In genomic region chrX:148933881-148934280, GRCh38 we compare ENCODE assay signal across 17 cellular contexts.
A peak's percentile ranks its signal among the peaks of the same experiment; 100 is the strongest.
DNase-seq lines count a peak whose midpoint lies in the region; ATAC-seq, FAIRE-seq and TF ChIP-seq lines count a peak whose summit lies in the region.
"Had no signal": no experiment of that assay in that cellular context is flagged by ENCODE, and none has a peak within 500 bp of the region (broad histone marks: within the 10 kb centered on the region; RNA-seq: fewer than 3 reads in every experiment).

No MANE protein-coding gene starts in this region.

- H3K27me3 Mint-ChIP-seq in astrocyte (ENCODE audit: low read depth, unreplicated experiment) = no peaks in the 10 kb centered on the region
- H3K27me3 Mint-ChIP-seq: B cell had no signal

- no peak overlapping the region for H3K4me3 ChIP-seq in astrocyte (ENCODE audit: insufficient read depth, low read depth, low read length)
- H3K4me3 ChIP-seq in bronchial epithelial cell (ENCODE audit: low read depth, low read length) = no peak overlapping the region
- no peak overlapping the region for H3K4me3 ChIP-seq in smooth muscle cell
- no peak overlapping the region for H3K4me3 ChIP-seq in mucosa of descending colon
- H3K4me3 ChIP-seq: BLaER1 treated with 17β-estradiol and CSF1 and Interleukin-3, amounts not matched to agents 10 nM and 100 nM; GM12878; HAP-1 had no signal

- no peaks in the 10 kb centered on the region for H3F3A ChIP-seq in smooth muscle cell (ENCODE audit: low read depth)

- H2AFZ ChIP-seq in astrocyte (ENCODE audit: low read depth, low read length) = no peak overlapping the region
- no peak overlapping the region for H2AFZ ChIP-seq in smooth muscle cell (ENCODE audit: low read depth)

- H3K4me3 Mint-ChIP-seq in astrocyte (ENCODE audit: unreplicated experiment) = no peak overlapping the region
- H3K4me3 Mint-ChIP-seq: B cell; CD8-positive, alpha-beta T cell had no signal

- no peaks in the 10 kb centered on the region for H3K36me3 ChIP-seq in astrocyte (ENCODE audit: insufficient read depth, low read length)
- no peaks in the 10 kb centered on the region for H3K36me3 ChIP-seq in bronchial epithelial cell (ENCODE audit: control insufficient read depth, insufficient read depth, low read length)
- no peaks in the 10 kb centered on the region for H3K36me3 ChIP-seq in smooth muscle cell (ENCODE audit: low read depth)
- no peaks in the 10 kb centered on the region for H3K36me3 ChIP-seq in mucosa of descending colon (ENCODE audit: low read depth)
- H3K36me3 ChIP-seq: HAP-1 had no signal

- ATAC-seq in foreskin keratinocyte (no peak), mucosa of descending colon (no peak), left cardiac atrium (no peak)
- ATAC-seq: CD8-positive, alpha-beta T cell; GM12878; HepG2 had no signal

- intact Hi-C loops in posterior cingulate gyrus (cut with DNase I) = no loop called here
- intact Hi-C loops in mucosa of descending colon (cut with DNase I, micrococcal nuclease) = no loop called here
- intact Hi-C loops in left cardiac atrium (cut with DNase I) = no loop called here

- H3K4me1 Mint-ChIP-seq in astrocyte (ENCODE audit: low read depth, unreplicated experiment) = peaks cover 9% of the 10 kb centered on the region
- H3K4me1 Mint-ChIP-seq: B cell had no signal

- FAIRE-seq in astrocyte (lab: Jason Lieb, UNC) (peak; percentile 71), bronchial epithelial cell (lab: Jason Lieb, UNC) (no peak)
- FAIRE-seq: GM12878, H1, HepG2 had no signal

- no peak for TF ChIP-seq CTCF in astrocyte (IDR thresholded peaks at IDR 0.05; ENCODE audit: insufficient read depth, low read depth, low read length)
- no peak for TF ChIP-seq CTCF in bronchial epithelial cell (IDR thresholded peaks at IDR 0.05; ENCODE audit: insufficient read depth, low read length, severe bottlenecking)
- TF ChIP-seq CTCF in foreskin keratinocyte (conservative IDR thresholded peaks at IDR 0.05) = no peak
- no peak for TF ChIP-seq CTCF in smooth muscle cell (IDR thresholded peaks at IDR 0.05; ENCODE audit: borderline replicate concordance, insufficient read depth, poor library complexity, severe bottlenecking)
- TF ChIP-seq CTCF in mucosa of descending colon (IDR thresholded peaks at IDR 0.05) = no peak

- peak; percentile 5 for DNase-seq in astrocyte (ENCODE audit: low read depth)
- DNase-seq in bronchial epithelial cell (ENCODE audit: low read depth) = peak; percentile 59
- peak; percentile 22 to 69 for DNase-seq in foreskin keratinocyte
- DNase-seq in smooth muscle cell (lab: John Stamatoyannopoulos, UW; ENCODE audit: unreplicated experiment) = no peak
- no peak for DNase-seq in posterior cingulate gyrus
- DNase-seq in mucosa of descending colon = no peak
- DNase-seq in left cardiac atrium = no peak
- DNase-seq: Calu3; CD8-positive, alpha-beta T cell; DMS79 treated with DMSO at 0.1 percent for 48 hours; GF-D8 had no signal

- WGBS in smooth muscle cell (ENCODE audit: low lambda C conversion rate) = 73% methylated on average over 4 of the region's 4 CpGs

- H3K9me3 ChIP-seq in astrocyte (ENCODE audit: insufficient read depth, low read depth, low read length) (no peaks in the 10 kb centered on the region), smooth muscle cell (replicated peaks; ENCODE audit: low read depth) (no peaks in the 10 kb centered on the region), mucosa of descending colon (no peaks in the 10 kb centered on the region)
- H3K9me3 ChIP-seq: BLaER1 treated with 17β-estradiol and CSF1 and Interleukin-3, amounts not matched to agents 10 nM and 100 nM; HAP-1 had no signal

- H3K9ac ChIP-seq in astrocyte (ENCODE audit: low read length) = no peak overlapping the region
- H3K9ac ChIP-seq in smooth muscle cell (ENCODE audit: low read depth) = no peak overlapping the region
- H3K9ac ChIP-seq: BLaER1 treated with 17β-estradiol and CSF1 and Interleukin-3, amounts not matched to agents 10 nM and 100 nM had no signal

- H3K4me2 ChIP-seq in astrocyte (ENCODE audit: low read length) = no peak overlapping the region
- H3K4me2 ChIP-seq in smooth muscle cell = no peak overlapping the region
- H3K4me2 ChIP-seq: BLaER1 treated with 17β-estradiol and CSF1 and Interleukin-3, amounts not matched to agents 10 nM and 100 nM had no signal

- no peaks in the 10 kb centered on the region for H3K36me3 Mint-ChIP-seq in astrocyte (ENCODE audit: low read depth, unreplicated experiment)
- H3K36me3 Mint-ChIP-seq: CD8-positive, alpha-beta T cell had no signal

- no peaks in the 10 kb centered on the region for H3K4me1 ChIP-seq in astrocyte (ENCODE audit: insufficient read depth, low read length)
- H3K4me1 ChIP-seq in foreskin keratinocyte = no peaks in the 10 kb centered on the region
- H3K4me1 ChIP-seq in smooth muscle cell (ENCODE audit: low read depth) = no peaks in the 10 kb centered on the region
- no peaks in the 10 kb centered on the region for H3K4me1 ChIP-seq in mucosa of descending colon (ENCODE audit: low read depth)
- H3K4me1 ChIP-seq: BLaER1 treated with 17β-estradiol and CSF1 and Interleukin-3, amounts not matched to agents 10 nM and 100 nM; HAP-1 had no signal

- H3K9me3 Mint-ChIP-seq in astrocyte (ENCODE audit: unreplicated experiment) = peaks cover 1% of the 10 kb centered on the region
- H3K9me3 Mint-ChIP-seq: CD8-positive, alpha-beta T cell had no signal

- H3K79me2 ChIP-seq in astrocyte (ENCODE audit: insufficient read depth, low read length) (no peaks in the 10 kb centered on the region), smooth muscle cell (ENCODE audit: low read depth) (no peaks in the 10 kb centered on the region)

- H3K27ac ChIP-seq in astrocyte (ENCODE audit: low read depth, low read length) (no peak overlapping the region), foreskin keratinocyte (no peak overlapping the region), smooth muscle cell (ENCODE audit: low read depth) (peak overlapping the region; percentile 34)
- H3K27ac ChIP-seq: BLaER1 treated with 17β-estradiol and CSF1 and Interleukin-3, amounts not matched to agents 10 nM and 100 nM had no signal

- H3K27me3 ChIP-seq in astrocyte (ENCODE audit: insufficient read depth, low read length) (no peaks in the 10 kb centered on the region), bronchial epithelial cell (ENCODE audit: control insufficient read depth, insufficient read depth, low read length) (no peaks in the 10 kb centered on the region), foreskin keratinocyte (no peaks in the 10 kb centered on the region), smooth muscle cell (ENCODE audit: low read depth) (no peaks in the 10 kb centered on the region)
- H3K27me3 ChIP-seq: BLaER1 treated with 17β-estradiol and CSF1 and Interleukin-3, amounts not matched to agents 10 nM and 100 nM had no signal

- H4K20me1 ChIP-seq in astrocyte (ENCODE audit: insufficient read depth, low read length) (no peaks in the 10 kb centered on the region), smooth muscle cell (ENCODE audit: low read depth) (no peaks in the 10 kb centered on the region)
- H4K20me1 ChIP-seq: BLaER1 treated with 17β-estradiol and CSF1 and Interleukin-3, amounts not matched to agents 10 nM and 100 nM had no signal

- no peak overlapping the region for H3K27ac Mint-ChIP-seq in astrocyte (ENCODE audit: unreplicated experiment)
- H3K27ac Mint-ChIP-seq: B cell; CD8-positive, alpha-beta T cell had no signal

Comparison
In these comparisons a context has a peak if more than half of its experiments do, and no peak if none do; other contexts are left out.
1. DNase-seq: peak in astrocyte (single experiment), bronchial epithelial cell (single experiment) and foreskin keratinocyte (2 of 2); none in smooth muscle cell (single experiment), posterior cingulate gyrus (0 of 10), mucosa of descending colon (0 of 3) and left cardiac atrium (single experiment).